ENCODE assay signal across 1 cellular context in genomic region chr7:80087051-80087767, GRCh38.
TF ChIP-seq lines count a peak whose summit lies in the region.

No MANE protein-coding gene starts in this region.

TF ChIP-seq in GM23338, 12 proteins besides CTCF, POLR2A, EP300 and RAD21 (continued from another document):
- TF ChIP-seq REST (IDR thresholded peaks at IDR 0.05; ENCODE audit: unreplicated experiment): no peak
